8 cellular contexts compared by ENCODE assay signal in the genomic region with DNA sequence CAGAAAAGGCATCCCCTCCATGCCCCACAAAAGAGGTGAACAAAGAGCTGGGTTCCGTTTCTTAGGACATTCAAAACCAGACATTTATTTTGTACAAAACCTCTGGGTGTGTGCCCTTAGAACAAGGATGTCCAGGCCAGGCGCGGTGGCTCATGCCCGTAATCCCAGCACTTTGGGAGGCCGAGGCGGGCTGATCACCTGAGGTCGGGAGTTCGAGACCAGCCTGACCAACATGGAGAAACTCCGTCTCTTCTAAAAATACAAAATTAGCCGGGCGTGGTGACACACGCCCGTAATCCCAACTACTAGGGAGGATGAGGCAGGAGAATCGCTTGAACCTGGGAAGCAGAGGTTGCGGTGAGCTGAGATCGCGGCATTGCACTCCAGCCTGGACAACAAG. TPM values are rescaled to one million over a fixed set of nuclear protein-coding genes. Genes with fewer than 3 reads are reported as not detected.
DNase-seq lines count a peak whose midpoint lies in the region; ATAC-seq, FAIRE-seq and TF ChIP-seq lines count a peak whose summit lies in the region.
"Not testable (repeated sequence)": the region's sequence is repeated elsewhere in the genome, so short reads cannot be mapped to it uniquely, and the experiment has no call there.

No MANE protein-coding gene starts in this region.

- POLR2A ChIA-PET in CD4-positive, alpha-beta T cell (lab: Charles Lee) = interaction anchor here (2.0 kb wide), 1 partner anchor 19 kb away, joined by 6 read pairs; no protein-coding TSS in a partner anchor
- POLR2A ChIA-PET in endothelial cell of umbilical vein (lab: Charles Lee) = not testable (repeated sequence)

- H3K27me3 ChIP-seq in CD4-positive, alpha-beta T cell (ENCODE audit: control insufficient read depth, insufficient read depth, low read length); ascending aorta; endothelial cell of umbilical vein (ENCODE audit: control insufficient read depth in 2 of 2, insufficient read depth in 2 of 2, low read length in 2 of 2); neuron (ENCODE audit: insufficient read depth, low read length); suprapubic skin: not testable (repeated sequence)

- DNase-seq in CD4-positive, alpha-beta T cell; T-helper 2 cell treated with Interferon-gamma antibody and Interleukin-4, amounts not matched to agents 5 μg/mL and 100 μg/mL, for 36 hours (ENCODE audit: low spot score); ascending aorta (ENCODE audit: low spot score in 2 of 2); endothelial cell of umbilical vein (ENCODE audit: low read depth, low spot score); immature natural killer cell; suprapubic skin (ENCODE audit: low spot score in 2 of 2): not testable (repeated sequence)

- H3K9ac ChIP-seq in endothelial cell of umbilical vein (replicated peaks; ENCODE audit: extremely low read depth, insufficient read depth, low read length) = peak overlapping the region; percentile 55

- not testable (repeated sequence) for ATAC-seq in CD4-positive, alpha-beta T cell (ENCODE audit: poor library complexity)

- peak overlapping the region; percentile 98 for H3K4me3 Mint-ChIP-seq in CD4-positive, alpha-beta T cell
- H3K4me3 Mint-ChIP-seq in IgD-negative memory B cell (peak overlapping the region; percentile 94 to 99 (median 96)), immature natural killer cell (peak overlapping the region; percentile 91 to 95 (median 92))
- H3K4me3 Mint-ChIP-seq in T-helper 2 cell treated with Interferon-gamma antibody and Interleukin-4, amounts not matched to agents 5 μg/mL and 100 μg/mL, for 36 hours = peak overlapping the region; percentile 97

- H2AFZ ChIP-seq in endothelial cell of umbilical vein (ENCODE audit: low read depth, low read length); neuron (ENCODE audit: low read depth, low read length): not testable (repeated sequence)

- H3K4me3 ChIP-seq in ascending aorta = peak overlapping the region; percentile 78 to 83
- peak overlapping the region; percentile 66 to 97 (median 85) for H3K4me3 ChIP-seq in endothelial cell of umbilical vein (replicated peaks in 1 of 3; ENCODE audit: insufficient read depth in 1 of 3, low read depth in 1 of 3, low read length in 3 of 3)
- H3K4me3 ChIP-seq in neuron (ENCODE audit: low read length) = peak overlapping the region; percentile 62
- H3K4me3 ChIP-seq in suprapubic skin = peak overlapping the region; percentile 95

- WGBS in suprapubic skin = 91% methylated on average over 17 of the region's 17 CpGs

- peaks cover 39% of the 10 kb centered on the region for H3K79me2 ChIP-seq in endothelial cell of umbilical vein (ENCODE audit: control insufficient read depth, insufficient read depth, low read length)

- H3K27ac ChIP-seq in CD4-positive, alpha-beta T cell (ENCODE audit: low read depth, low read length); ascending aorta; endothelial cell of umbilical vein (ENCODE audit: insufficient read depth, low read depth, low read length); suprapubic skin: not testable (repeated sequence)

- FAIRE-seq in endothelial cell of umbilical vein (lab: Jason Lieb, UNC) = not testable (repeated sequence)

- TF ChIP-seq CTCF in CD4-positive, alpha-beta T cell (IDR thresholded peaks at IDR 0.05); ascending aorta (IDR thresholded peaks at IDR 0.05); endothelial cell of umbilical vein (IDR thresholded peaks at IDR 0.05; ENCODE audit: extremely low read depth in 1 of 2, insufficient read depth in 1 of 2, low read depth in 1 of 2, low read length in 2 of 2); suprapubic skin (IDR thresholded peaks at IDR 0.05): not testable (repeated sequence)

- dilution Hi-C loops in endothelial cell of umbilical vein (cut with MboI; ENCODE audit: extremely low pct_ligation_motif_present, low sequenced_read_pairs) = not testable (repeated sequence)

- not testable (repeated sequence) for H4K20me1 ChIP-seq in endothelial cell of umbilical vein (replicated peaks; ENCODE audit: control insufficient read depth, extremely low read depth, insufficient read depth, low read length)

- not testable (repeated sequence) for H3K9me3 ChIP-seq in CD4-positive, alpha-beta T cell (ENCODE audit: control insufficient read depth, low read length); ascending aorta; endothelial cell of umbilical vein (replicated peaks; ENCODE audit: control insufficient read depth, insufficient read depth, low read length); neuron (ENCODE audit: low read length); suprapubic skin

- H3K36me3 ChIP-seq in ascending aorta; endothelial cell of umbilical vein (ENCODE audit: control insufficient read depth in 2 of 2, extremely low read depth in 1 of 2, insufficient read depth in 2 of 2, low read length in 2 of 2); neuron (ENCODE audit: insufficient read depth, low read length); suprapubic skin: not testable (repeated sequence)

- H3K27me3 Mint-ChIP-seq in CD4-positive, alpha-beta T cell; IgD-negative memory B cell; T-helper 2 cell treated with Interferon-gamma antibody and Interleukin-4, amounts not matched to agents 5 μg/mL and 100 μg/mL, for 36 hours (ENCODE audit: low read depth); immature natural killer cell (ENCODE audit: low read depth in 3 of 3): not testable (repeated sequence)

- not testable (repeated sequence) for TF ChIP-seq POLR2A in endothelial cell of umbilical vein (IDR thresholded peaks at IDR 0.05; ENCODE audit: low read depth, low read length); suprapubic skin (IDR thresholded peaks at IDR 0.05)

- not testable (repeated sequence) for BruUV-seq in endothelial cell of umbilical vein (replicated peaks; lab: Mats Ljungman, UMichigan)

- H3K27ac Mint-ChIP-seq in CD4-positive, alpha-beta T cell; T-helper 2 cell treated with Interferon-gamma antibody and Interleukin-4, amounts not matched to agents 5 μg/mL and 100 μg/mL, for 36 hours: not testable (repeated sequence)
- H3K27ac Mint-ChIP-seq in IgD-negative memory B cell = peak overlapping the region in 1 of 3 donors; percentile 53
- peak overlapping the region in 2 of 6 donors; percentile 1 to 96 for H3K27ac Mint-ChIP-seq in immature natural killer cell

- not testable (repeated sequence) for TF ChIP-seq EP300 in suprapubic skin (IDR thresholded peaks at IDR 0.05)

- H3K4me1 ChIP-seq in ascending aorta (peaks cover 7 to 22% of the 10 kb centered on the region in 2 donors), endothelial cell of umbilical vein (ENCODE audit: control insufficient read depth, extremely low read depth, insufficient read depth, low read length) (peaks cover 10% of the 10 kb centered on the region), neuron (ENCODE audit: insufficient read depth, low read length) (peaks cover 19% of the 10 kb centered on the region), suprapubic skin (peaks cover 64% of the 10 kb centered on the region)

- H3K4me1 Mint-ChIP-seq in CD4-positive, alpha-beta T cell (ENCODE audit: low read depth) = peaks cover 36% of the 10 kb centered on the region
- H3K4me1 Mint-ChIP-seq in IgD-negative memory B cell (peaks cover 12 to 17% (median 13%) of the 10 kb centered on the region in 3 donors), immature natural killer cell (peaks cover 20 to 36% of the 10 kb centered on the region in 2 donors)
- peaks cover 26% of the 10 kb centered on the region for H3K4me1 Mint-ChIP-seq in T-helper 2 cell treated with Interferon-gamma antibody and Interleukin-4, amounts not matched to agents 5 μg/mL and 100 μg/mL, for 36 hours (ENCODE audit: low read depth)

- intact Hi-C loops in CD4-positive, alpha-beta T cell (cut with DNase I, micrococcal nuclease); ascending aorta (cut with DNase I); endothelial cell of umbilical vein (cut with micrococcal nuclease): not testable (repeated sequence)

- not testable (repeated sequence) for H3K9me3 Mint-ChIP-seq in CD4-positive, alpha-beta T cell; IgD-negative memory B cell; T-helper 2 cell treated with Interferon-gamma antibody and Interleukin-4, amounts not matched to agents 5 μg/mL and 100 μg/mL, for 36 hours; immature natural killer cell

- not testable (repeated sequence) for H3K9me1 ChIP-seq in endothelial cell of umbilical vein (replicated peaks; ENCODE audit: control insufficient read depth, extremely low read depth, insufficient read depth, low read length)

- H3K36me3 Mint-ChIP-seq in CD4-positive, alpha-beta T cell (ENCODE audit: low read depth) = peaks cover 15% of the 10 kb centered on the region
- H3K36me3 Mint-ChIP-seq in IgD-negative memory B cell; T-helper 2 cell treated with Interferon-gamma antibody and Interleukin-4, amounts not matched to agents 5 μg/mL and 100 μg/mL, for 36 hours (ENCODE audit: low read depth); immature natural killer cell: not testable (repeated sequence)

- CTCF ChIA-PET in CD4-positive, alpha-beta T cell (lab: Charles Lee) = interaction anchor here (1.0 to 1.3 kb wide), 2 partner anchors 19 to 30 kb away, joined by 3 read pairs; no protein-coding TSS in a partner anchor
- CTCF ChIA-PET in endothelial cell of umbilical vein (lab: Charles Lee) = interaction anchor here (1.1 to 3.7 kb wide), 5 partner anchors 10 to 512 kb away, joined by 3 to 8 read pairs (median 7); no protein-coding TSS in a partner anchor

- H3K4me2 ChIP-seq in endothelial cell of umbilical vein (ENCODE audit: insufficient read depth, low read length) = peak overlapping the region; percentile 52

RNA-seq across cellular contexts. Expression of gene PTPA, which starts 1.3 kb away (rescaled TPM):
- total RNA-seq in CD4-positive, alpha-beta T cell = 10 to 100 TPM; 21.6 to 23.3 TPM
- polyA plus RNA-seq in IgD-negative memory B cell (12.2 TPM), endothelial cell of umbilical vein (97.7 and 108 TPM in 2 replicates), immature natural killer cell (10 to 100 TPM; 16.8 to 19.1 (median 19.0) TPM)
- total RNA-seq in ascending aorta (61.6 TPM), endothelial cell of umbilical vein (121 and 123 TPM in 2 replicates), suprapubic skin (100 to 1,000 TPM in 1 of 4 donors, 10 to 100 TPM in 3; 59.1 to 108 (median 83.8) TPM)
- 104 and 109 TPM in 2 replicates for polyA plus RNA-seq in endothelial cell of umbilical vein (2011; cell fraction: cytosol; rRNA removed)
- 80.0 and 93.4 TPM in 2 replicates for polyA plus RNA-seq in endothelial cell of umbilical vein (2011; cell fraction: nucleus; rRNA removed)
- 102 and 108 TPM in 2 replicates for polyA plus RNA-seq in endothelial cell of umbilical vein (2012)
- 121 and 135 TPM in 2 replicates for polyA minus RNA-seq in endothelial cell of umbilical vein
- 94.9 TPM for polyA minus RNA-seq in endothelial cell of umbilical vein (2011; cell fraction: cytosol; rRNA and poly(A)+ RNA removed)
- polyA minus RNA-seq in endothelial cell of umbilical vein (2011; cell fraction: nucleus; rRNA and poly(A)+ RNA removed) = 29.3 and 48.0 TPM in 2 replicates

RNA-seq across cellular contexts. Expression of gene CRAT, which starts 1.9 kb away (rescaled TPM):
- 1 to 10 TPM; 7.1 to 9.4 TPM for total RNA-seq in CD4-positive, alpha-beta T cell
- polyA plus RNA-seq in IgD-negative memory B cell (8.1 TPM), endothelial cell of umbilical vein (55.3 and 65.2 TPM in 2 replicates), immature natural killer cell (10 to 100 TPM in 2 of 3 donors, 1 to 10 TPM in 1; 9.8 to 22.4 (median 16.7) TPM)
- total RNA-seq in ascending aorta (110 TPM), endothelial cell of umbilical vein (34.2 and 36.8 TPM in 2 replicates), suprapubic skin (100 to 1,000 TPM in 1 of 4 donors, 10 to 100 TPM in 3; 27.4 to 156 (median 42.8) TPM)
- polyA plus RNA-seq in endothelial cell of umbilical vein (2011; cell fraction: cytosol; rRNA removed) = 37.7 and 41.6 TPM in 2 replicates
- polyA plus RNA-seq in endothelial cell of umbilical vein (2011; cell fraction: nucleus; rRNA removed) = 46.0 and 52.0 TPM in 2 replicates
- polyA plus RNA-seq in endothelial cell of umbilical vein (2012) = 38.0 and 54.5 TPM in 2 replicates
- 34.7 and 36.8 TPM in 2 replicates for polyA minus RNA-seq in endothelial cell of umbilical vein
- 3.8 TPM for polyA minus RNA-seq in endothelial cell of umbilical vein (2011; cell fraction: cytosol; rRNA and poly(A)+ RNA removed)
- polyA minus RNA-seq in endothelial cell of umbilical vein (2011; cell fraction: nucleus; rRNA and poly(A)+ RNA removed) = 9.4 and 12.8 TPM in 2 replicates

RNA-seq across cellular contexts. Expression of gene DOLPP1, which starts 31.6 kb away (rescaled TPM):
- 1 to 10 TPM; 2.7 to 3.6 TPM for total RNA-seq in CD4-positive, alpha-beta T cell
- polyA plus RNA-seq in IgD-negative memory B cell = 7.4 TPM
- 41.7 TPM for total RNA-seq in ascending aorta
- total RNA-seq in endothelial cell of umbilical vein = 17.7 and 26.6 TPM in 2 replicates
- polyA plus RNA-seq in endothelial cell of umbilical vein = 28.3 and 32.4 TPM in 2 replicates
- 25.7 and 26.5 TPM in 2 replicates for polyA plus RNA-seq in endothelial cell of umbilical vein (2011; cell fraction: cytosol; rRNA removed)
- polyA plus RNA-seq in endothelial cell of umbilical vein (2011; cell fraction: nucleus; rRNA removed) = 17.0 and 17.1 TPM in 2 replicates
- 9.2 and 11.8 TPM in 2 replicates for polyA plus RNA-seq in endothelial cell of umbilical vein (2012)
- polyA minus RNA-seq in endothelial cell of umbilical vein = 17.7 and 20.7 TPM in 2 replicates
- polyA minus RNA-seq in endothelial cell of umbilical vein (2011; cell fraction: cytosol; rRNA and poly(A)+ RNA removed) = 14.8 TPM
- 4.9 and 7.0 TPM in 2 replicates for polyA minus RNA-seq in endothelial cell of umbilical vein (2011; cell fraction: nucleus; rRNA and poly(A)+ RNA removed)
- polyA plus RNA-seq in immature natural killer cell = 10 to 100 TPM in 2 of 3 donors, 1 to 10 TPM in 1; 9.0 to 13.1 (median 12.9) TPM
- 10 to 100 TPM in 1 of 4 donors, 1 to 10 TPM in 3; 7.8 to 11.1 (median 9.8) TPM for total RNA-seq in suprapubic skin
